Comparison of ENCODE assay signal across 14 cellular contexts in the genomic region with DNA sequence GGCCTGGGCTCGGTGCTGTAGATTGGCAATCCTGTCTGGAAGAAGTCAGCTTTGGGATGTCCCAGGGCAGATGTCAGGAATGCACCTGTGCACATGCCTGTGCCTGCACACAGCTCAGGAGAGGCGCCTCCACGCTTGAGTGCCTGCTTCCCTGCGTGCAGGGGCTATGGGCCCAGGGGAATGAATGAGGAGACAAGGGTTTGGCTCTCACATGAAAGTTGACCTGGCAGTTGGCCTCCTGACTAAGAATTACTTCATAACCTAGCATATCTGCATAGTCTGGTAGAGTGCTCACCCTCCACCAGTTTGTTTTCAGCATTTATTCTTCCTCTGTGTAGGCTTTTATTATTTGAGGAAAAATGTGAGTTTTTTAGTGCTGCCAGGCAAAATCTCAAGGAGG. TPM values are rescaled to one million over a fixed set of nuclear protein-coding genes. Genes with fewer than 3 reads are reported as not detected.
DNase-seq lines count a peak whose midpoint lies in the region; ATAC-seq and TF ChIP-seq lines count a peak whose summit lies in the region.
"Had no signal": no experiment of that assay in that cellular context is flagged by ENCODE, and none has a peak within 500 bp of the region (broad histone marks: within the 10 kb centered on the region; RNA-seq: fewer than 3 reads in every experiment).

No MANE protein-coding gene starts in this region.

- H3K79me2 ChIP-seq in smooth muscle cell (ENCODE audit: low read depth) (no peaks in the 10 kb centered on the region), hepatocyte (no peaks in the 10 kb centered on the region)

- intact Hi-C loops in MCF 10A (cut with micrococcal nuclease), result loop anchor here (10.0 kb wide), 1 partner anchor 151 kb away; no protein-coding TSS in a partner anchor

- H2AFZ ChIP-seq in smooth muscle cell (ENCODE audit: low read depth) (no peak overlapping the region), hepatocyte (no peak overlapping the region)

- BruUV-seq in MCF 10A (replicated peaks; lab: Mats Ljungman, UMichigan), result no TSS peak

- H3K4me1 ChIP-seq in smooth muscle cell (ENCODE audit: low read depth) (peaks cover 4% of the 10 kb centered on the region), hepatocyte (ENCODE audit: insufficient read depth) (no peaks in the 10 kb centered on the region)

- ATAC-seq in HG02885 (IDR thresholded peaks at IDR 0.05; ENCODE audit: poor library complexity, unreplicated experiment) (no peak), HG03342 (IDR thresholded peaks at IDR 0.05; ENCODE audit: unreplicated experiment) (no peak)
- ATAC-seq: pancreas had no signal

- H3K4me3 Mint-ChIP-seq in MCF 10A (ENCODE audit: unreplicated experiment), result no peak overlapping the region
- H3K4me3 Mint-ChIP-seq: activated naive CD8-positive, alpha-beta T cell treated with anti-CD3 and anti-CD28 coated beads for 36 hours; CD14-positive monocyte had no signal

- H3F3A ChIP-seq in smooth muscle cell (ENCODE audit: low read depth), result no peaks in the 10 kb centered on the region

- peaks cover 29% of the 10 kb centered on the region for H3K4me1 Mint-ChIP-seq in MCF 10A (ENCODE audit: insufficient read depth, unreplicated experiment)

- H3K4me2 ChIP-seq in smooth muscle cell, result no peak overlapping the region
- no peak overlapping the region for H3K4me2 ChIP-seq in hepatocyte

- POLR2A ChIA-PET in MCF 10A (lab: Yijun Ruan, JAX), result no interaction called here

- CTCF ChIA-PET in MCF 10A (lab: Yijun Ruan, JAX), result interaction anchor here (1.1 to 1.3 kb wide), 2 partner anchors 10 to 16 kb away, joined by 3 read pairs; no protein-coding TSS in a partner anchor

- H4K20me1 ChIP-seq in smooth muscle cell (ENCODE audit: low read depth) (peaks cover 55% of the 10 kb centered on the region), hepatocyte (ENCODE audit: insufficient read depth, poor library complexity, severe bottlenecking) (no peaks in the 10 kb centered on the region)

- no peak overlapping the region for H3K9ac ChIP-seq in smooth muscle cell (ENCODE audit: low read depth)

- H3K27me3 ChIP-seq in smooth muscle cell (ENCODE audit: low read depth) (no peaks in the 10 kb centered on the region), hepatocyte (no peaks in the 10 kb centered on the region)
- H3K27me3 ChIP-seq: pancreas had no signal

- DNase-seq in AG20443 (ENCODE audit: low spot score) (peak; percentile 75), MCF 10A (ENCODE audit: unreplicated experiment) (peak; percentile 67), kidney glomerular epithelial cell (lab: John Stamatoyannopoulos, UW) (peak; percentile 66), smooth muscle cell (lab: John Stamatoyannopoulos, UW; ENCODE audit: unreplicated experiment) (no peak), hepatocyte (ENCODE audit: low spot score) (no peak)
- DNase-seq: activated naive CD8-positive, alpha-beta T cell treated with anti-CD3 and anti-CD28 coated beads for 36 hours; dermis blood vessel endothelial cell; MM.1S; RPMI8226 had no signal

- H3K27ac ChIP-seq in smooth muscle cell (ENCODE audit: low read depth) (no peak overlapping the region), hepatocyte (no peak overlapping the region)
- H3K27ac ChIP-seq: pancreas had no signal

- no peaks in the 10 kb centered on the region for H3K9me2 ChIP-seq in hepatocyte (replicated peaks; ENCODE audit: insufficient read depth)

- H3K27ac Mint-ChIP-seq in MCF 10A (ENCODE audit: low read depth, unreplicated experiment), result peak overlapping the region; percentile 19
- H3K27ac Mint-ChIP-seq: activated naive CD8-positive, alpha-beta T cell treated with anti-CD3 and anti-CD28 coated beads for 36 hours had no signal

- no peaks in the 10 kb centered on the region for H3K9me3 ChIP-seq in smooth muscle cell (replicated peaks; ENCODE audit: low read depth)
- H3K9me3 ChIP-seq in hepatocyte (ENCODE audit: low read depth), result no peaks in the 10 kb centered on the region
- H3K9me3 ChIP-seq: pancreas had no signal

- no peaks in the 10 kb centered on the region for H3K27me3 Mint-ChIP-seq in MCF 10A (ENCODE audit: insufficient read depth, unreplicated experiment)
- H3K27me3 Mint-ChIP-seq: activated naive CD8-positive, alpha-beta T cell treated with anti-CD3 and anti-CD28 coated beads for 36 hours had no signal

- TF ChIP-seq EP300 in Ishikawa (IDR thresholded peaks at IDR 0.05; ENCODE audit: borderline replicate concordance), result peak; percentile 53; the same call in 1 of the 2 replicates

- no peak overlapping the region for H3K4me3 ChIP-seq in smooth muscle cell
- H3K4me3 ChIP-seq in hepatocyte, result no peak overlapping the region
- H3K4me3 ChIP-seq: pancreas had no signal

- H3K9me3 Mint-ChIP-seq in MCF 10A (ENCODE audit: unreplicated experiment), result no peaks in the 10 kb centered on the region
- H3K9me3 Mint-ChIP-seq: activated naive CD8-positive, alpha-beta T cell treated with anti-CD3 and anti-CD28 coated beads for 36 hours had no signal

- peaks cover 38% of the 10 kb centered on the region for H3K36me3 Mint-ChIP-seq in MCF 10A (ENCODE audit: insufficient read depth, unreplicated experiment)

- TF ChIP-seq RAD21 in Ishikawa (IDR thresholded peaks at IDR 0.05; ENCODE audit: low read depth), result no peak

- peaks cover 5% of the 10 kb centered on the region for H3K36me3 ChIP-seq in smooth muscle cell (ENCODE audit: low read depth)
- no peaks in the 10 kb centered on the region for H3K36me3 ChIP-seq in hepatocyte (replicated peaks; ENCODE audit: insufficient read depth, low read depth)

- TF ChIP-seq CTCF in MCF 10A (IDR thresholded peaks at IDR 0.05; ENCODE audit: unreplicated experiment) (no peak), smooth muscle cell (IDR thresholded peaks at IDR 0.05; ENCODE audit: borderline replicate concordance, insufficient read depth, poor library complexity, severe bottlenecking) (no peak), hepatocyte (IDR thresholded peaks at IDR 0.05; ENCODE audit: poor library complexity) (no peak)

- 94% methylated on average over 4 of the region's 4 CpGs for WGBS in smooth muscle cell (ENCODE audit: low lambda C conversion rate)
- WGBS in hepatocyte (ENCODE audit: low lambda C conversion rate, missing lambda C conversion rate), result 94% methylated on average over 4 of the region's 4 CpGs

TF ChIP-seq in Ishikawa, 13 proteins besides CTCF, POLR2A, EP300 and RAD21:
- TF ChIP-seq TEAD4 (IDR thresholded peaks at IDR 0.05), result peak; percentile 60; the same call in 1 of the 2 replicates
- peak; percentile 53; the same call in 1 of the 2 replicates for TF ChIP-seq ZBTB7A (IDR thresholded peaks at IDR 0.05; ENCODE audit: low read depth)
- peak; percentile 78 for TF ChIP-seq TCF12 (IDR thresholded peaks at IDR 0.05; ENCODE audit: low read depth)
- no peak for TF ChIP-seq TAF1 (IDR thresholded peaks at IDR 0.05; ENCODE audit: low read depth)
- TF ChIP-seq, protein P1, sequence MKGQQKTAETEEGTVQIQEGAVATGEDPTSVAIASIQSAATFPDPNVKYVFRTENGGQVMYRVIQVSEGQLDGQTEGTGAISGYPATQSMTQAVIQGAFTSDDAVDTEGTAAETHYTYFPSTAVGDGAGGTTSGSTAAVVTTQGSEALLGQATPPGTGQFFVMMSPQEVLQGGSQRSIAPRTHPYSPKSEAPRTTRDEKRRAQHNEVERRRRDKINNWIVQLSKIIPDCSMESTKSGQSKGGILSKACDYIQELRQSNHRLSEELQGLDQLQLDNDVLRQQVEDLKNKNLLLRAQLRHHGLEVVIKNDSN (IDR thresholded peaks at IDR 0.05), result no peak
- TF ChIP-seq, protein P2, sequence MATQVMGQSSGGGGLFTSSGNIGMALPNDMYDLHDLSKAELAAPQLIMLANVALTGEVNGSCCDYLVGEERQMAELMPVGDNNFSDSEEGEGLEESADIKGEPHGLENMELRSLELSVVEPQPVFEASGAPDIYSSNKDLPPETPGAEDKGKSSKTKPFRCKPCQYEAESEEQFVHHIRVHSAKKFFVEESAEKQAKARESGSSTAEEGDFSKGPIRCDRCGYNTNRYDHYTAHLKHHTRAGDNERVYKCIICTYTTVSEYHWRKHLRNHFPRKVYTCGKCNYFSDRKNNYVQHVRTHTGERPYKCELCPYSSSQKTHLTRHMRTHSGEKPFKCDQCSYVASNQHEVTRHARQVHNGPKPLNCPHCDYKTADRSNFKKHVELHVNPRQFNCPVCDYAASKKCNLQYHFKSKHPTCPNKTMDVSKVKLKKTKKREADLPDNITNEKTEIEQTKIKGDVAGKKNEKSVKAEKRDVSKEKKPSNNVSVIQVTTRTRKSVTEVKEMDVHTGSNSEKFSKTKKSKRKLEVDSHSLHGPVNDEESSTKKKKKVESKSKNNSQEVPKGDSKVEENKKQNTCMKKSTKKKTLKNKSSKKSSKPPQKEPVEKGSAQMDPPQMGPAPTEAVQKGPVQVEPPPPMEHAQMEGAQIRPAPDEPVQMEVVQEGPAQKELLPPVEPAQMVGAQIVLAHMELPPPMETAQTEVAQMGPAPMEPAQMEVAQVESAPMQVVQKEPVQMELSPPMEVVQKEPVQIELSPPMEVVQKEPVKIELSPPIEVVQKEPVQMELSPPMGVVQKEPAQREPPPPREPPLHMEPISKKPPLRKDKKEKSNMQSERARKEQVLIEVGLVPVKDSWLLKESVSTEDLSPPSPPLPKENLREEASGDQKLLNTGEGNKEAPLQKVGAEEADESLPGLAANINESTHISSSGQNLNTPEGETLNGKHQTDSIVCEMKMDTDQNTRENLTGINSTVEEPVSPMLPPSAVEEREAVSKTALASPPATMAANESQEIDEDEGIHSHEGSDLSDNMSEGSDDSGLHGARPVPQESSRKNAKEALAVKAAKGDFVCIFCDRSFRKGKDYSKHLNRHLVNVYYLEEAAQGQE (IDR thresholded peaks at IDR 0.05; ENCODE audit: low read depth), result no peak
- TF ChIP-seq, protein P3, sequence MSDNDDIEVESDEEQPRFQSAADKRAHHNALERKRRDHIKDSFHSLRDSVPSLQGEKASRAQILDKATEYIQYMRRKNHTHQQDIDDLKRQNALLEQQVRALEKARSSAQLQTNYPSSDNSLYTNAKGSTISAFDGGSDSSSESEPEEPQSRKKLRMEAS (IDR thresholded peaks at IDR 0.05), result peak; percentile 49; the same call in 1 of the 2 replicates
- no peak for TF ChIP-seq YY1 (IDR thresholded peaks at IDR 0.05; ENCODE audit: low read depth)
- no peak for TF ChIP-seq EGR1 (IDR thresholded peaks at IDR 0.05)
- no peak for TF ChIP-seq CEBPB (IDR thresholded peaks at IDR 0.05)
- peak; percentile 59 for TF ChIP-seq NFIC (IDR thresholded peaks at IDR 0.05)
- TF ChIP-seq FOXM1 (IDR thresholded peaks at IDR 0.05; ENCODE audit: borderline replicate concordance, low read depth), result no peak
- no peak for TF ChIP-seq CREB1 (IDR thresholded peaks at IDR 0.05; ENCODE audit: low read depth)
TF ChIP-seq in Ishikawa: peak in this region for 5.

RNA-seq across cellular contexts. Expression of a gene that starts 50.0 kb away (rescaled TPM):
- 5.5 and 9.2 TPM in 2 replicates for total RNA-seq in MCF 10A (2022)
- 0.18 and 0.49 TPM in 2 replicates for total RNA-seq in smooth muscle cell
- 0.26 and 1.4 TPM in 2 replicates for polyA plus RNA-seq in smooth muscle cell
- total RNA-seq in hepatocyte, result 0.24 and 0.97 TPM in 2 replicates
- polyA plus RNA-seq in hepatocyte, result 0.63 and 0.79 TPM in 2 replicates

Comparison
In these comparisons a context has a peak if more than half of its experiments do, and no peak if none do; other contexts are left out.
1. DNase-seq: peak in AG20443 (single experiment), MCF 10A (single experiment) and kidney glomerular epithelial cell (single experiment); none in smooth muscle cell (single experiment) and hepatocyte (single experiment).